In the genomic region with DNA sequence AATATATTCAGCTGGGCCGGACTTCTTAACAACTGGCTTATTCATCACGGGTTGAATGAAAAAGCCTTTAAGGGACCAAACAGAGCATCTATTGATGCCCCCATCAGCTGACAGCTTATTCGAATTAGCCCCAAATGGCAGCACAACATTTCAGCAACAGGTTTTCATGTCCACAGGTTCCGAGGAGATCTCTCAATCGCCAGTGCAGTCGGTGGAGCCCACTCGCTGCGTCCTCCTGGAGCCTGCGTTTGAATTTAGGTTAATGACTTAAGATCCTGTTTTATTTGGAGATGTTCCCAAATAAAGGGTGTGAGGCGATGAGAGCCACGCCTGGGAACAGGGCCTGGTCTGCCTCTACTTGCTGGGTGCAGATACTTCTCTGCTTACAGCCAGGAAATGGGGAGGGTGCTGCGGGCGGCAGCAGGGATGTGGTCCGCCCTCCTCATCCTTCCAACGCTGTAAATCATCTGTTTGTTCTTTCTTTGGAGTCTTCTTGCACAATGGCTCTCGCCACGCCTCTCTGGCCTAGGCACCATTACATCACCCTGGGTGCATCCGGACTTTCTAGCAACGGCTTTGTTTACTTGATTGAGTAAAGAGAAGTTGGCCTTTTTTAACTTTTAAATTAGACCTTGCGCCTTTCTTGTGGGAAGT, we compare ENCODE assay signal across 1 cellular context.
TF ChIP-seq lines count a peak whose summit lies in the region.

No MANE protein-coding gene starts in this region.

TF ChIP-seq in HepG2, 621 proteins besides CTCF, POLR2A, EP300 and RAD21 (continued from another document and continues in another):
- TF ChIP-seq, protein P1, sequence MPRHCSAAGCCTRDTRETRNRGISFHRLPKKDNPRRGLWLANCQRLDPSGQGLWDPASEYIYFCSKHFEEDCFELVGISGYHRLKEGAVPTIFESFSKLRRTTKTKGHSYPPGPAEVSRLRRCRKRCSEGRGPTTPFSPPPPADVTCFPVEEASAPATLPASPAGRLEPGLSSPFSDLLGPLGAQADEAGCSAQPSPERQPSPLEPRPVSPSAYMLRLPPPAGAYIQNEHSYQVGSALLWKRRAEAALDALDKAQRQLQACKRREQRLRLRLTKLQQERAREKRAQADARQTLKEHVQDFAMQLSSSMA (CRISPR knock-in tag; IDR thresholded peaks at IDR 0.05): no peak
- TF ChIP-seq, protein P2, sequence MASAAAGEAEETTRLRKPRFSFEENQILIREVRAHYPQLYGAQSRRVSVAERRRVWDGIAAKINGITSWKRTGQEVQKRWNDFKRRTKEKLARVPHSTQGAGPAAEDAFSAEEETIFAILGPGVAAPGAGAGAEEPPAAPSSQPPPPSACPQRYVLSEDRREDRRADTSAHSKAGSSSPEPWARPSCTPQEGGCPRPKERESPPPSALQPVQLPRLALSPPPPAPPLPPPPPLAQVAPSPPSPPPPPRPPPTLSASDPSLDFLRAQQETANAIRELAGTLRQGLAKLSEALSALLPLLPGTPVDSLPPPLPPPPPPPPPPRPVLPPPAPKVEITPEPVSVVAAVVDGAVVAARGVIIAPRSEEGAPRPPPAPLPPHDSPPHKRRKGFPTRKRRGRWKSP (CRISPR knock-in tag; IDR thresholded peaks at IDR 0.05): peak; percentile 91; the same call in 1 of the 2 replicates
- 0 out of 2 replicates have a peak, but pooled peaks have one; percentile 16 for TF ChIP-seq SRF (IDR thresholded peaks at IDR 0.05; ENCODE audit: low read depth, low read length)
- peak; percentile 70; the same call in 1 of the 2 replicates for TF ChIP-seq NAIF1 (CRISPR knock-in tag; IDR thresholded peaks at IDR 0.05; ENCODE audit: borderline replicate concordance)
- TF ChIP-seq, protein P3, sequence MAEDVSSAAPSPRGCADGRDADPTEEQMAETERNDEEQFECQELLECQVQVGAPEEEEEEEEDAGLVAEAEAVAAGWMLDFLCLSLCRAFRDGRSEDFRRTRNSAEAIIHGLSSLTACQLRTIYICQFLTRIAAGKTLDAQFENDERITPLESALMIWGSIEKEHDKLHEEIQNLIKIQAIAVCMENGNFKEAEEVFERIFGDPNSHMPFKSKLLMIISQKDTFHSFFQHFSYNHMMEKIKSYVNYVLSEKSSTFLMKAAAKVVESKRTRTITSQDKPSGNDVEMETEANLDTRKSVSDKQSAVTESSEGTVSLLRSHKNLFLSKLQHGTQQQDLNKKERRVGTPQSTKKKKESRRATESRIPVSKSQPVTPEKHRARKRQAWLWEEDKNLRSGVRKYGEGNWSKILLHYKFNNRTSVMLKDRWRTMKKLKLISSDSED (CRISPR knock-in tag; IDR thresholded peaks at IDR 0.05): no peak
- no peak for TF ChIP-seq TCF7L2 (IDR thresholded peaks at IDR 0.05; ENCODE audit: low read depth, low read length)
- no peak for TF ChIP-seq JUNB (CRISPR knock-in tag; IDR thresholded peaks at IDR 0.05; ENCODE audit: borderline replicate concordance)
- no peak for TF ChIP-seq ZNF570 (CRISPR knock-in tag; IDR thresholded peaks at IDR 0.05; ENCODE audit: borderline replicate concordance)
- TF ChIP-seq ADNP (CRISPR knock-in tag; IDR thresholded peaks at IDR 0.05): no peak
- TF ChIP-seq, protein P4, sequence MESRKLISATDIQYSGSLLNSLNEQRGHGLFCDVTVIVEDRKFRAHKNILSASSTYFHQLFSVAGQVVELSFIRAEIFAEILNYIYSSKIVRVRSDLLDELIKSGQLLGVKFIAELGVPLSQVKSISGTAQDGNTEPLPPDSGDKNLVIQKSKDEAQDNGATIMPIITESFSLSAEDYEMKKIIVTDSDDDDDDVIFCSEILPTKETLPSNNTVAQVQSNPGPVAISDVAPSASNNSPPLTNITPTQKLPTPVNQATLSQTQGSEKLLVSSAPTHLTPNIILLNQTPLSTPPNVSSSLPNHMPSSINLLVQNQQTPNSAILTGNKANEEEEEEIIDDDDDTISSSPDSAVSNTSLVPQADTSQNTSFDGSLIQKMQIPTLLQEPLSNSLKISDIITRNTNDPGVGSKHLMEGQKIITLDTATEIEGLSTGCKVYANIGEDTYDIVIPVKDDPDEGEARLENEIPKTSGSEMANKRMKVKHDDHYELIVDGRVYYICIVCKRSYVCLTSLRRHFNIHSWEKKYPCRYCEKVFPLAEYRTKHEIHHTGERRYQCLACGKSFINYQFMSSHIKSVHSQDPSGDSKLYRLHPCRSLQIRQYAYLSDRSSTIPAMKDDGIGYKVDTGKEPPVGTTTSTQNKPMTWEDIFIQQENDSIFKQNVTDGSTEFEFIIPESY (CRISPR knock-in tag; IDR thresholded peaks at IDR 0.05): peak; percentile 91
- no peak for TF ChIP-seq ZNF562 (CRISPR knock-in tag; IDR thresholded peaks at IDR 0.05; ENCODE audit: borderline replicate concordance)
- TF ChIP-seq, protein P5, sequence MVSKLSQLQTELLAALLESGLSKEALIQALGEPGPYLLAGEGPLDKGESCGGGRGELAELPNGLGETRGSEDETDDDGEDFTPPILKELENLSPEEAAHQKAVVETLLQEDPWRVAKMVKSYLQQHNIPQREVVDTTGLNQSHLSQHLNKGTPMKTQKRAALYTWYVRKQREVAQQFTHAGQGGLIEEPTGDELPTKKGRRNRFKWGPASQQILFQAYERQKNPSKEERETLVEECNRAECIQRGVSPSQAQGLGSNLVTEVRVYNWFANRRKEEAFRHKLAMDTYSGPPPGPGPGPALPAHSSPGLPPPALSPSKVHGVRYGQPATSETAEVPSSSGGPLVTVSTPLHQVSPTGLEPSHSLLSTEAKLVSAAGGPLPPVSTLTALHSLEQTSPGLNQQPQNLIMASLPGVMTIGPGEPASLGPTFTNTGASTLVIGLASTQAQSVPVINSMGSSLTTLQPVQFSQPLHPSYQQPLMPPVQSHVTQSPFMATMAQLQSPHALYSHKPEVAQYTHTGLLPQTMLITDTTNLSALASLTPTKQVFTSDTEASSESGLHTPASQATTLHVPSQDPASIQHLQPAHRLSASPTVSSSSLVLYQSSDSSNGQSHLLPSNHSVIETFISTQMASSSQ (IDR thresholded peaks at IDR 0.05; ENCODE audit: low read depth): peak; percentile 85
- TF ChIP-seq, protein P5 (CRISPR knock-in tag; IDR thresholded peaks at IDR 0.05; ENCODE audit: borderline replicate concordance): peak; percentile 92
- TF ChIP-seq SRY (CRISPR knock-in tag; IDR thresholded peaks at IDR 0.05): peak; percentile 47; the same call in 1 of the 2 replicates
- peak; percentile 99 for TF ChIP-seq HOXA5 (CRISPR knock-in tag; IDR thresholded peaks at IDR 0.05)
- TF ChIP-seq ZNF563 (CRISPR knock-in tag; IDR thresholded peaks at IDR 0.05): peak; percentile 89; the same call in 1 of the 2 replicates
- TF ChIP-seq SOX5 (CRISPR knock-in tag; IDR thresholded peaks at IDR 0.05; ENCODE audit: borderline replicate concordance): peak; percentile 99
- peak; percentile 86; the same call in 1 of the 2 replicates for TF ChIP-seq NR1H2 (CRISPR knock-in tag; IDR thresholded peaks at IDR 0.05; ENCODE audit: borderline replicate concordance, low read depth)
- peak; percentile 69 for TF ChIP-seq ZNF629 (CRISPR knock-in tag; conservative IDR thresholded peaks at IDR 0.05)
- TF ChIP-seq POLR2AphosphoS2 (IDR thresholded peaks at IDR 0.05; ENCODE audit: low read depth, low read length): no peak
- TF ChIP-seq ZNF777 (CRISPR knock-in tag; IDR thresholded peaks at IDR 0.05): peak; percentile 66
- TF ChIP-seq HNF4A (CRISPR knock-in tag; IDR thresholded peaks at IDR 0.05): peak; percentile 94
- peak; percentile 40 for TF ChIP-seq JARID2 (CRISPR knock-in tag; IDR thresholded peaks at IDR 0.05; ENCODE audit: insufficient replicate concordance)
- TF ChIP-seq ZNF788 (CRISPR knock-in tag; IDR thresholded peaks at IDR 0.05; ENCODE audit: borderline replicate concordance): peak; percentile 99; the same call in 1 of the 2 replicates
- TF ChIP-seq ZNF75D (CRISPR knock-in tag; IDR thresholded peaks at IDR 0.05; ENCODE audit: borderline replicate concordance): 0 out of 2 replicates have a peak, but pooled peaks have one; percentile 63
- TF ChIP-seq HDAC1 (CRISPR knock-in tag; IDR thresholded peaks at IDR 0.05): peak; percentile 99
- peak; percentile 98 for TF ChIP-seq KLF11 (CRISPR knock-in tag; IDR thresholded peaks at IDR 0.05)
- peak; percentile 86; the same call in 1 of the 2 replicates for TF ChIP-seq TOPORS (CRISPR knock-in tag; IDR thresholded peaks at IDR 0.05)
- no peak for TF ChIP-seq MAFK (conservative IDR thresholded peaks at IDR 0.05 in 1 of 2, IDR thresholded peaks at IDR 0.05 in 1 of 2; ENCODE audit: low read length in 2 of 2)
- TF ChIP-seq ZNF235 (CRISPR knock-in tag; IDR thresholded peaks at IDR 0.05; ENCODE audit: borderline replicate concordance): peak; percentile 59
- TF ChIP-seq NCOA5 (CRISPR knock-in tag; IDR thresholded peaks at IDR 0.05): peak; percentile 17; the same call in 1 of the 2 replicates
- peak; percentile 99 for TF ChIP-seq MEF2D (CRISPR knock-in tag; IDR thresholded peaks at IDR 0.05)
- TF ChIP-seq RELA (CRISPR knock-in tag; IDR thresholded peaks at IDR 0.05): peak; percentile 73; the same call in 1 of the 2 replicates
- peak; percentile 92; the same call in 1 of the 2 replicates for TF ChIP-seq HOXD1 (CRISPR knock-in tag; IDR thresholded peaks at IDR 0.05)
- TF ChIP-seq ZSCAN9 (CRISPR knock-in tag; IDR thresholded peaks at IDR 0.05; ENCODE audit: borderline replicate concordance): peak; percentile 98
- TF ChIP-seq NFATC3 (CRISPR knock-in tag; IDR thresholded peaks at IDR 0.05): no peak
- TF ChIP-seq, protein P6, sequence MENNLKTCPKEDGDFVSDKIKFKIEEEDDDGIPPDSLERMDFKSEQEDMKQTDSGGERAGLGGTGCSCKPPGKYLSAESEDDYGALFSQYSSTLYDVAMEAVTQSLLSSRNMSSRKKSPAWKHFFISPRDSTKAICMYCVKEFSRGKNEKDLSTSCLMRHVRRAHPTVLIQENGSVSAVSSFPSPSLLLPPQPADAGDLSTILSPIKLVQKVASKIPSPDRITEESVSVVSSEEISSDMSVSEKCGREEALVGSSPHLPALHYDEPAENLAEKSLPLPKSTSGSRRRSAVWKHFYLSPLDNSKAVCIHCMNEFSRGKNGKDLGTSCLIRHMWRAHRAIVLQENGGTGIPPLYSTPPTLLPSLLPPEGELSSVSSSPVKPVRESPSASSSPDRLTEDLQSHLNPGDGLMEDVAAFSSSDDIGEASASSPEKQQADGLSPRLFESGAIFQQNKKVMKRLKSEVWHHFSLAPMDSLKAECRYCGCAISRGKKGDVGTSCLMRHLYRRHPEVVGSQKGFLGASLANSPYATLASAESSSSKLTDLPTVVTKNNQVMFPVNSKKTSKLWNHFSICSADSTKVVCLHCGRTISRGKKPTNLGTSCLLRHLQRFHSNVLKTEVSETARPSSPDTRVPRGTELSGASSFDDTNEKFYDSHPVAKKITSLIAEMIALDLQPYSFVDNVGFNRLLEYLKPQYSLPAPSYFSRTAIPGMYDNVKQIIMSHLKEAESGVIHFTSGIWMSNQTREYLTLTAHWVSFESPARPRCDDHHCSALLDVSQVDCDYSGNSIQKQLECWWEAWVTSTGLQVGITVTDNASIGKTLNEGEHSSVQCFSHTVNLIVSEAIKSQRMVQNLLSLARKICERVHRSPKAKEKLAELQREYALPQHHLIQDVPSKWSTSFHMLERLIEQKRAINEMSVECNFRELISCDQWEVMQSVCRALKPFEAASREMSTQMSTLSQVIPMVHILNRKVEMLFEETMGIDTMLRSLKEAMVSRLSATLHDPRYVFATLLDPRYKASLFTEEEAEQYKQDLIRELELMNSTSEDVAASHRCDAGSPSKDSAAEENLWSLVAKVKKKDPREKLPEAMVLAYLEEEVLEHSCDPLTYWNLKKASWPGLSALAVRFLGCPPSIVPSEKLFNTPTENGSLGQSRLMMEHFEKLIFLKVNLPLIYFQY (CRISPR knock-in tag; IDR thresholded peaks at IDR 0.05; ENCODE audit: borderline replicate concordance): peak; percentile 88; the same call in 1 of the 2 replicates
- no peak; the same call in 1 of the 2 replicates for TF ChIP-seq ZSCAN22 (CRISPR knock-in tag; IDR thresholded peaks at IDR 0.05)
- no peak for TF ChIP-seq ZNF839 (CRISPR knock-in tag; IDR thresholded peaks at IDR 0.05; ENCODE audit: borderline replicate concordance)
- TF ChIP-seq, protein P7, sequence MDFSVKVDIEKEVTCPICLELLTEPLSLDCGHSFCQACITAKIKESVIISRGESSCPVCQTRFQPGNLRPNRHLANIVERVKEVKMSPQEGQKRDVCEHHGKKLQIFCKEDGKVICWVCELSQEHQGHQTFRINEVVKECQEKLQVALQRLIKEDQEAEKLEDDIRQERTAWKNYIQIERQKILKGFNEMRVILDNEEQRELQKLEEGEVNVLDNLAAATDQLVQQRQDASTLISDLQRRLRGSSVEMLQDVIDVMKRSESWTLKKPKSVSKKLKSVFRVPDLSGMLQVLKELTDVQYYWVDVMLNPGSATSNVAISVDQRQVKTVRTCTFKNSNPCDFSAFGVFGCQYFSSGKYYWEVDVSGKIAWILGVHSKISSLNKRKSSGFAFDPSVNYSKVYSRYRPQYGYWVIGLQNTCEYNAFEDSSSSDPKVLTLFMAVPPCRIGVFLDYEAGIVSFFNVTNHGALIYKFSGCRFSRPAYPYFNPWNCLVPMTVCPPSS (IDR thresholded peaks at IDR 0.05): no peak
- TF ChIP-seq MXI1 (IDR thresholded peaks at IDR 0.05; ENCODE audit: borderline replicate concordance, low read depth, low read length): peak; percentile 94; the same call in 2 of the 3 replicates
- TF ChIP-seq, protein P8, sequence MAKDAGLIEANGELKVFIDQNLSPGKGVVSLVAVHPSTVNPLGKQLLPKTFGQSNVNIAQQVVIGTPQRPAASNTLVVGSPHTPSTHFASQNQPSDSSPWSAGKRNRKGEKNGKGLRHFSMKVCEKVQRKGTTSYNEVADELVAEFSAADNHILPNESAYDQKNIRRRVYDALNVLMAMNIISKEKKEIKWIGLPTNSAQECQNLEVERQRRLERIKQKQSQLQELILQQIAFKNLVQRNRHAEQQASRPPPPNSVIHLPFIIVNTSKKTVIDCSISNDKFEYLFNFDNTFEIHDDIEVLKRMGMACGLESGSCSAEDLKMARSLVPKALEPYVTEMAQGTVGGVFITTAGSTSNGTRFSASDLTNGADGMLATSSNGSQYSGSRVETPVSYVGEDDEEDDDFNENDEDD (CRISPR knock-in tag; IDR thresholded peaks at IDR 0.05; ENCODE audit: borderline replicate concordance): 0 out of 2 replicates have a peak, but pooled peaks have one; percentile 51
- TF ChIP-seq ZNF564 (CRISPR knock-in tag; IDR thresholded peaks at IDR 0.05): 0 out of 2 replicates have a peak, but pooled peaks have one; percentile 7
- peak; percentile 99 for TF ChIP-seq SAP130 (CRISPR knock-in tag; IDR thresholded peaks at IDR 0.05; ENCODE audit: low read depth)
- TF ChIP-seq POGZ (CRISPR knock-in tag; IDR thresholded peaks at IDR 0.05): peak; percentile 94
- TF ChIP-seq ZNF598 (CRISPR knock-in tag; IDR thresholded peaks at IDR 0.05; ENCODE audit: borderline replicate concordance): peak; percentile 94; the same call in 1 of the 2 replicates
- TF ChIP-seq ZNF607 (CRISPR knock-in tag; IDR thresholded peaks at IDR 0.05; ENCODE audit: borderline replicate concordance): peak; percentile 97; the same call in 1 of the 2 replicates
- peak; percentile 90; the same call in 1 of the 2 replicates for TF ChIP-seq SP140L (CRISPR knock-in tag; IDR thresholded peaks at IDR 0.05; ENCODE audit: borderline replicate concordance)
